ENCODE assay signal across 19 cellular contexts in genomic region chr11:32940865-32941264, GRCh38. TPM values are rescaled to one million over a fixed set of nuclear protein-coding genes. Genes with fewer than 3 reads are reported as not detected.
DNase-seq lines count a peak whose midpoint lies in the region; ATAC-seq and TF ChIP-seq lines count a peak whose summit lies in the region.
"Had no signal": no experiment of that assay in that cellular context is flagged by ENCODE, and none has a peak within 500 bp of the region (broad histone marks: within the 10 kb centered on the region; RNA-seq: fewer than 3 reads in every experiment).

No MANE protein-coding gene starts in this region.

- H2AFZ ChIP-seq in PC-9 = no peak overlapping the region

- no peak overlapping the region for H3K4me2 ChIP-seq in PC-9

- ATAC-seq in GM18508 (IDR thresholded peaks at IDR 0.05; ENCODE audit: insufficient read depth, unreplicated experiment) (peak; percentile 61), GM21576 (IDR thresholded peaks at IDR 0.05; ENCODE audit: unreplicated experiment) (peak; percentile 68), HG03342 (IDR thresholded peaks at IDR 0.05; ENCODE audit: unreplicated experiment) (peak; percentile 49), HG02642 (IDR thresholded peaks at IDR 0.05; ENCODE audit: poor library complexity, unreplicated experiment) (no peak), left lung (no peak)
- ATAC-seq: right cardiac atrium had no signal

- peaks cover 44% of the 10 kb centered on the region for H3K79me2 ChIP-seq in PC-9 (ENCODE audit: low read depth)

- H3K4me1 ChIP-seq in left lung = no peaks in the 10 kb centered on the region
- no peaks in the 10 kb centered on the region for H3K4me1 ChIP-seq in PC-9 (replicated peaks; ENCODE audit: insufficient read depth)

- DNase-seq in GM10248 (ENCODE audit: extremely low spot score) = peak; percentile 34
- no peak for DNase-seq in left lung
- no peak for DNase-seq in ecto neural progenitor cell (ENCODE audit: low spot score)
- DNase-seq in PC-9 = no peak
- DNase-seq: activated CD4-positive, alpha-beta T cell treated with anti-CD3 and anti-CD28 coated beads for 1 hour; activated CD8-positive, alpha-beta memory T cell treated with anti-CD3 and anti-CD28 coated beads, Interleukin-2, amount 50 U/mL, for 4 hours; activated effector memory CD4-positive, alpha-beta T cell treated with anti-CD3 and anti-CD28 coated beads, Interleukin-2, amount 50 U/mL, for 16 hours; adrenal gland; C1 segment of cervical spinal cord; foreskin fibroblast; hippocampal formation; NCI-H2029 treated with DMSO at 0.1 percent for 48 hours; ovary; right cardiac atrium; SW 1271 had no signal

- H3K9me3 ChIP-seq in left lung (no peaks in the 10 kb centered on the region), PC-9 (ENCODE audit: insufficient read depth, low read depth) (peaks cover 4% of the 10 kb centered on the region; the same call in 1 of the 2 replicates)
- H3K9me3 ChIP-seq: adrenal gland, ovary had no signal

- peaks cover 4% of the 10 kb centered on the region; the same call in 1 of the 2 replicates for H4K20me1 ChIP-seq in PC-9 (ENCODE audit: insufficient read depth)

- no peaks in the 10 kb centered on the region for H3F3A ChIP-seq in PC-9 (ENCODE audit: insufficient read depth, low read depth)

- no TSS peak for BruUV-seq in PC-9 (replicated peaks; lab: Mats Ljungman, UMichigan)

- H3K4me3 ChIP-seq in left lung (no peak overlapping the region), PC-9 (no peak overlapping the region)
- H3K4me3 ChIP-seq: adrenal gland, ovary had no signal

- intact Hi-C loops in left lung (cut with DNase I) = no loop called here
- intact Hi-C loops in PC-9 (cut with micrococcal nuclease; ENCODE audit: unreplicated experiment) = no loop called here

- CTCF ChIA-PET in GM10248 (lab: Yijun Ruan, JAX) = no interaction called here
- CTCF ChIA-PET in PC-9 (lab: Charles Lee) = no interaction called here

- no peak for TF ChIP-seq CTCF in GM10248 (IDR thresholded peaks at IDR 0.05; ENCODE audit: control extremely low read depth, extremely low read depth, low read depth, missing control alignments)
- TF ChIP-seq CTCF in left lung (IDR thresholded peaks at IDR 0.05) = no peak
- no peak for TF ChIP-seq CTCF in PC-9 (conservative IDR thresholded peaks at IDR 0.05)

- H3K27me3 ChIP-seq in left lung (no peaks in the 10 kb centered on the region), PC-9 (ENCODE audit: insufficient read depth, low read depth) (no peaks in the 10 kb centered on the region)
- H3K27me3 ChIP-seq: adrenal gland, ovary had no signal

- H3K9me2 ChIP-seq in PC-9 (ENCODE audit: insufficient read depth) = no peaks in the 10 kb centered on the region

- H3K36me3 ChIP-seq in left lung = peaks cover 0 to 11% of the 10 kb centered on the region in 2 donors
- peaks cover 20% of the 10 kb centered on the region; the same call in 1 of the 2 replicates for H3K36me3 ChIP-seq in PC-9 (ENCODE audit: low read depth)
- H3K36me3 ChIP-seq: adrenal gland, ovary had no signal

- POLR2A ChIA-PET in GM10248 (lab: Yijun Ruan, JAX) = no interaction called here
- POLR2A ChIA-PET in PC-9 (lab: Charles Lee; ENCODE audit: unreplicated experiment) = no interaction called here

- no peak overlapping the region for H3K27ac ChIP-seq in left lung
- H3K27ac ChIP-seq in PC-9 = no peak overlapping the region
- H3K27ac ChIP-seq: adrenal gland, ovary had no signal

RNA-seq across cellular contexts. Expression of gene QSER1, which starts 48.3 kb away (rescaled TPM):
- total RNA-seq in left lung (10 to 100 TPM; 23.4 to 24.6 TPM), PC-9 (2021) (39.6 and 60.2 TPM in 2 replicates)

Comparison
In these comparisons a context has a peak if more than half of its experiments do, and no peak if none do; other contexts are left out.
1. ATAC-seq: peak in GM18508 (single experiment), GM21576 (single experiment) and HG03342 (single experiment); none in HG02642 (single experiment) and left lung (single experiment).